Comparison of ENCODE assay signal across 3 cellular contexts in the genomic region with DNA sequence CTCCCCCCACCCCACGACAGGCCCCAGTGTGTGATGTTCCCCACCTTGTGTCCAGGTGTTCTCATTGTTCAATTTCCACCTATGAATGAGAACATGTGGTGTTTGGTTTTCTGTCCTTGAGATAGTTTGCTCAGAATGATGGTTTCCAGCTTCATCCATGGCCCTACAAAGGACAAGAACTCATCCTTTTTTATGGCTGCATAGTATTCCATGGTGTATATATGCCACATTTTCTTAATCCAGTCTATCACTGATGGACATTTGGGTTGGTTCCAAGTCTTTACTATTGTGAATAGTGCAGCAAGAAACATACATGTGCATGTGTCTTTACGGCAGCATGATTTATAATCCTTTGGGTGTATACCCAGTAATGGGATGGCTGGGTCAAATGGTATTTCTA. TPM values are rescaled to one million over a fixed set of nuclear protein-coding genes. Genes with fewer than 3 reads are reported as not detected.
"Had no signal": no experiment of that assay in that cellular context is flagged by ENCODE, and none has a peak within 500 bp of the region (broad histone marks: within the 10 kb centered on the region; RNA-seq: fewer than 3 reads in every experiment).

No MANE protein-coding gene starts in this region.

RNA-seq across cellular contexts. Expression of gene XK, which starts 34.7 kb away (rescaled TPM):
- total RNA-seq: naive thymus-derived CD8-positive, alpha-beta T cell; osteocyte had no signal
- polyA plus RNA-seq: naive thymus-derived CD8-positive, alpha-beta T cell; smooth muscle cell had no signal
